Comparison of ENCODE assay signal across 8 cellular contexts in genomic region chr13:41668130-41668757, GRCh38.
DNase-seq lines count a peak whose midpoint lies in the region; ATAC-seq, FAIRE-seq and TF ChIP-seq lines count a peak whose summit lies in the region.

No MANE protein-coding gene starts in this region.

- POLR2A ChIA-PET in A673 (lab: Charles Lee; ENCODE audit: low non-redundant PET), result no interaction called here

- intact Hi-C loops in A673 (cut with micrococcal nuclease; ENCODE audit: unreplicated experiment) (loop anchor here (2.0 to 10.0 kb wide), 3 partner anchors 374 to 547 kb away; no protein-coding TSS in a partner anchor), kidney (cut with DNase I) (loop anchor here (10.0 kb wide), 1 partner anchor 447 kb away; no protein-coding TSS in a partner anchor), stomach (cut with DNase I; ENCODE audit: low total_unique reads) (no loop called here)

- TF ChIP-seq EP300 in stomach (IDR thresholded peaks at IDR 0.05), result no peak

- WGBS in stomach, 5 donors, result 8 to 21% (median 12%) methylated on average over 1 of the region's 1 CpG

- H3K9me3 ChIP-seq in A673 (ENCODE audit: low read depth, low read length, poor library complexity, severe bottlenecking), result no peaks in the 10 kb centered on the region
- H3K9me3 ChIP-seq in kidney (ENCODE audit: control insufficient read depth in 1 of 2, low read length in 2 of 2), result no peaks in the 10 kb centered on the region
- no peaks in the 10 kb centered on the region for H3K9me3 ChIP-seq in stomach

- H3K9ac ChIP-seq in kidney (ENCODE audit: low read length in 2 of 2), result no peak overlapping the region

- H3K36me3 ChIP-seq in A673 (ENCODE audit: insufficient read depth, low read length, poor library complexity, severe bottlenecking) (no peaks in the 10 kb centered on the region), kidney (ENCODE audit: control insufficient read depth in 1 of 2, insufficient read depth in 2 of 2, low read length in 2 of 2) (no peaks in the 10 kb centered on the region), stomach (peaks cover 0 to 10% (median 4%) of the 10 kb centered on the region in 4 donors)

- H3K27me3 ChIP-seq in A673 (replicated peaks; ENCODE audit: insufficient read depth, low read depth, low read length, poor library complexity) (no peaks in the 10 kb centered on the region), stomach (no peaks in the 10 kb centered on the region)

- BruUV-seq in A673 (replicated peaks; lab: Mats Ljungman, UMichigan), result no TSS peak

- H3K4me3 ChIP-seq in A673 (ENCODE audit: low read depth, low read length, poor library complexity, severe bottlenecking), result no peak overlapping the region
- H3K4me3 ChIP-seq in kidney (ENCODE audit: low read length in 2 of 2), result no peak overlapping the region
- H3K4me3 ChIP-seq in stomach, result no peak overlapping the region

- peak; percentile 81 for TF ChIP-seq CTCF in A673 (conservative IDR thresholded peaks at IDR 0.05; ENCODE audit: low read depth, low read length)
- peak; percentile 60 for TF ChIP-seq CTCF in GM10266 (IDR thresholded peaks at IDR 0.05; ENCODE audit: control insufficient read depth, insufficient read depth, low read depth, missing control alignments)
- peak; percentile 82 for TF ChIP-seq CTCF in kidney (IDR thresholded peaks at IDR 0.05; ENCODE audit: borderline replicate concordance, extremely low read depth, insufficient read depth)
- TF ChIP-seq CTCF in stomach (IDR thresholded peaks at IDR 0.05), result peak in 5 of 7 experiments; percentile 43 to 92 (median 75)

- TF ChIP-seq POLR2A in stomach (IDR thresholded peaks at IDR 0.05), result no peak

- H3K4me1 ChIP-seq in A673 (ENCODE audit: insufficient read depth, low read length, poor library complexity, severe bottlenecking) (no peaks in the 10 kb centered on the region), kidney (ENCODE audit: control insufficient read depth in 1 of 2, insufficient read depth in 1 of 2, low read depth in 1 of 2, low read length in 2 of 2) (no peaks in the 10 kb centered on the region), stomach (peaks cover 0 to 33% (median 16%) of the 10 kb centered on the region in 4 donors)

- no peak overlapping the region for H3K27ac ChIP-seq in A673 (ENCODE audit: low read depth, low read length, poor library complexity, severe bottlenecking)
- no peak overlapping the region for H3K27ac ChIP-seq in kidney (ENCODE audit: low read depth in 2 of 2, low read length in 2 of 2)
- H3K27ac ChIP-seq in stomach, result no peak overlapping the region

- CTCF ChIA-PET in A673 (lab: Charles Lee), result no interaction called here

- peak; percentile 95 for FAIRE-seq in kidney (lab: Jason Lieb, UNC)

- peak; percentile 69 for ATAC-seq in HG02571 (IDR thresholded peaks at IDR 0.05; ENCODE audit: unreplicated experiment)

- DNase-seq in A673 (ENCODE audit: low spot score) (peak; percentile 90), GM10266 (ENCODE audit: extremely low spot score) (peak; percentile 62), NCI-H1048 (lab: John Stamatoyannopoulos, UW) (peak; percentile 11), SIG-M5 treated with dmso at 0.1 percent for 504 hours (lab: John Stamatoyannopoulos, UW; ENCODE audit: unreplicated experiment) (peak; percentile 92), cerebellar cortex (ENCODE audit: low spot score) (peak; percentile 97), kidney (no peak), stomach (peak; percentile 45)
